Comparison of ENCODE assay signal across 1 cellular context in the genomic region with DNA sequence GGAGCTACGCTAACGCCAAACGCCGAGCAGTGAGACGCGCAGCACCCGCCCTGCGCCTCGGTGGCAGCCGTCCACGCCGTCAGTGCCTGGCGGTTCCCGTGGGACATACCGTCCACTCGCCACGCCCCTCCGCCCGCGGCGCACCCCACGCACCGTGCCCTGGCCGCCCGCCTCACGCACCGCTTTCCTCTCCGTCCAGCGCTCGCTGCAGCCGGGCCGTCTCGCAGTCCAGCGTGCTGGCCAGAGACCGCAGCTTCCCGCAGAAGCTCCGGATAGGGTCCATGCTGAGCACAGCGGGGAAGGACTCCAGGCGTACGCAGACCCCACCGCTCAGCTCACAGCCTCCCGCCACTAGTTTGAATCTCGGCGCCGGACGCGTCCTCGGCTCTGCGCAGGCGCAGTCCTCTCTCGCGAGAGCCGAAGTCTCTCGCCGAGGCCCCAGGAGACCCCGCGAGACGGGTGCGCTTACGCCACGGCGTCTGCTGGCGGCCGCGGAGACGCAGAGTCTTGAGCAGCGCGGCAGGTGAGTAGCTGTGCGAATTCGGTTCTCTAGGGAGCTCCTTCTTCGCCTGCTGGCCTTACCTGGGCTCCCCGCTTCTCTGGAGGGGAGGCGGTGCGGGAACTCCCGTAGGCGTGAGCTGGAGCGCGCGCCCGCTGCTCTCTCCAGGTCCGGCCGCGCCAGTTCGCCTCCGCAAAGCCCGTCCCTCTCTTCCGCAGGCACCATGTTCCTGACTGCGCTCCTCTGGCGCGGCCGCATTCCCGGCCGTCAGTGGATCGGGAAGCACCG.
TF ChIP-seq lines count a peak whose summit lies in the region.

A gene (plus strand): TSS at position 464 of the 787 bp plus-strand sequence. CDS start 259 bp downstream, at position 723.
A gene (minus strand): TSS at position 358 of the 787 bp plus-strand sequence. CDS start 75 bp downstream, at position 283.

TF ChIP-seq in GM12878, 131 proteins besides CTCF, POLR2A, EP300 and RAD21 (continued from another document):
- TF ChIP-seq, protein P1, sequence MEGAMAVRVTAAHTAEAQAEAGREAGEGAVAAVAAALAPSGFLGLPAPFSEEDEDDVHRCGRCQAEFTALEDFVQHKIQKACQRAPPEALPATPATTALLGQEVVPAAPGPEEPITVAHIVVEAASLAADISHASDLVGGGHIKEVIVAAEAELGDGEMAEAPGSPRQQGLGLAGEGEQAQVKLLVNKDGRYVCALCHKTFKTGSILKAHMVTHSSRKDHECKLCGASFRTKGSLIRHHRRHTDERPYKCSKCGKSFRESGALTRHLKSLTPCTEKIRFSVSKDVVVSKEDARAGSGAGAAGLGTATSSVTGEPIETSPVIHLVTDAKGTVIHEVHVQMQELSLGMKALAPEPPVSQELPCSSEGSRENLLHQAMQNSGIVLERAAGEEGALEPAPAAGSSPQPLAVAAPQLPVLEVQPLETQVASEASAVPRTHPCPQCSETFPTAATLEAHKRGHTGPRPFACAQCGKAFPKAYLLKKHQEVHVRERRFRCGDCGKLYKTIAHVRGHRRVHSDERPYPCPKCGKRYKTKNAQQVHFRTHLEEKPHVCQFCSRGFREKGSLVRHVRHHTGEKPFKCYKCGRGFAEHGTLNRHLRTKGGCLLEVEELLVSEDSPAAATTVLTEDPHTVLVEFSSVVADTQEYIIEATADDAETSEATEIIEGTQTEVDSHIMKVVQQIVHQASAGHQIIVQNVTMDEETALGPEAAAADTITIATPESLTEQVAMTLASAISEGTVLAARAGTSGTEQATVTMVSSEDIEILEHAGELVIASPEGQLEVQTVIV (IDR thresholded peaks at IDR 0.05; ENCODE audit: borderline replicate concordance, partially characterized antibody): no peak
- TF ChIP-seq, protein P2, sequence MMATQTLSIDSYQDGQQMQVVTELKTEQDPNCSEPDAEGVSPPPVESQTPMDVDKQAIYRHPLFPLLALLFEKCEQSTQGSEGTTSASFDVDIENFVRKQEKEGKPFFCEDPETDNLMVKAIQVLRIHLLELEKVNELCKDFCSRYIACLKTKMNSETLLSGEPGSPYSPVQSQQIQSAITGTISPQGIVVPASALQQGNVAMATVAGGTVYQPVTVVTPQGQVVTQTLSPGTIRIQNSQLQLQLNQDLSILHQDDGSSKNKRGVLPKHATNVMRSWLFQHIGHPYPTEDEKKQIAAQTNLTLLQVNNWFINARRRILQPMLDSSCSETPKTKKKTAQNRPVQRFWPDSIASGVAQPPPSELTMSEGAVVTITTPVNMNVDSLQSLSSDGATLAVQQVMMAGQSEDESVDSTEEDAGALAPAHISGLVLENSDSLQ (IDR thresholded peaks at IDR 0.05): peak; percentile 73
- TF ChIP-seq, protein P3, sequence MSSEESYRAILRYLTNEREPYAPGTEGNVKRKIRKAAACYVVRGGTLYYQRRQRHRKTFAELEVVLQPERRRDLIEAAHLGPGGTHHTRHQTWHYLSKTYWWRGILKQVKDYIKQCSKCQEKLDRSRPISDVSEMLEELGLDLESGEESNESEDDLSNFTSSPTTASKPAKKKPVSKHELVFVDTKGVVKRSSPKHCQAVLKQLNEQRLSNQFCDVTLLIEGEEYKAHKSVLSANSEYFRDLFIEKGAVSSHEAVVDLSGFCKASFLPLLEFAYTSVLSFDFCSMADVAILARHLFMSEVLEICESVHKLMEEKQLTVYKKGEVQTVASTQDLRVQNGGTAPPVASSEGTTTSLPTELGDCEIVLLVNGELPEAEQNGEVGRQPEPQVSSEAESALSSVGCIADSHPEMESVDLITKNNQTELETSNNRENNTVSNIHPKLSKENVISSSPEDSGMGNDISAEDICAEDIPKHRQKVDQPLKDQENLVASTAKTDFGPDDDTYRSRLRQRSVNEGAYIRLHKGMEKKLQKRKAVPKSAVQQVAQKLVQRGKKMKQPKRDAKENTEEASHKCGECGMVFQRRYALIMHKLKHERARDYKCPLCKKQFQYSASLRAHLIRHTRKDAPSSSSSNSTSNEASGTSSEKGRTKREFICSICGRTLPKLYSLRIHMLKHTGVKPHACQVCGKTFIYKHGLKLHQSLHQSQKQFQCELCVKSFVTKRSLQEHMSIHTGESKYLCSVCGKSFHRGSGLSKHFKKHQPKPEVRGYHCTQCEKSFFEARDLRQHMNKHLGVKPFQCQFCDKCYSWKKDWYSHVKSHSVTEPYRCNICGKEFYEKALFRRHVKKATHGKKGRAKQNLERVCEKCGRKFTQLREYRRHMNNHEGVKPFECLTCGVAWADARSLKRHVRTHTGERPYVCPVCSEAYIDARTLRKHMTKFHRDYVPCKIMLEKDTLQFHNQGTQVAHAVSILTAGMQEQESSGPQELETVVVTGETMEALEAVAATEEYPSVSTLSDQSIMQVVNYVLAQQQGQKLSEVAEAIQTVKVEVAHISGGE (CRISPR knock-in tag; IDR thresholded peaks at IDR 0.05): no peak
- peak; percentile 76; the same call in 1 of the 2 replicates for TF ChIP-seq BACH1 (IDR thresholded peaks at IDR 0.05; ENCODE audit: borderline replicate concordance)
- TF ChIP-seq ZNF622 (IDR thresholded peaks at IDR 0.05): no peak
- no peak for TF ChIP-seq BCL11A (IDR thresholded peaks at IDR 0.05; ENCODE audit: low read depth, low read length)
- no peak for TF ChIP-seq JUNB (IDR thresholded peaks at IDR 0.05)
- TF ChIP-seq MEF2A (IDR thresholded peaks at IDR 0.05; ENCODE audit: insufficient read depth, low read depth, low read length): no peak
- TF ChIP-seq, protein P4, sequence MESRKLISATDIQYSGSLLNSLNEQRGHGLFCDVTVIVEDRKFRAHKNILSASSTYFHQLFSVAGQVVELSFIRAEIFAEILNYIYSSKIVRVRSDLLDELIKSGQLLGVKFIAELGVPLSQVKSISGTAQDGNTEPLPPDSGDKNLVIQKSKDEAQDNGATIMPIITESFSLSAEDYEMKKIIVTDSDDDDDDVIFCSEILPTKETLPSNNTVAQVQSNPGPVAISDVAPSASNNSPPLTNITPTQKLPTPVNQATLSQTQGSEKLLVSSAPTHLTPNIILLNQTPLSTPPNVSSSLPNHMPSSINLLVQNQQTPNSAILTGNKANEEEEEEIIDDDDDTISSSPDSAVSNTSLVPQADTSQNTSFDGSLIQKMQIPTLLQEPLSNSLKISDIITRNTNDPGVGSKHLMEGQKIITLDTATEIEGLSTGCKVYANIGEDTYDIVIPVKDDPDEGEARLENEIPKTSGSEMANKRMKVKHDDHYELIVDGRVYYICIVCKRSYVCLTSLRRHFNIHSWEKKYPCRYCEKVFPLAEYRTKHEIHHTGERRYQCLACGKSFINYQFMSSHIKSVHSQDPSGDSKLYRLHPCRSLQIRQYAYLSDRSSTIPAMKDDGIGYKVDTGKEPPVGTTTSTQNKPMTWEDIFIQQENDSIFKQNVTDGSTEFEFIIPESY (IDR thresholded peaks at IDR 0.05): no peak
- TF ChIP-seq, protein P5, sequence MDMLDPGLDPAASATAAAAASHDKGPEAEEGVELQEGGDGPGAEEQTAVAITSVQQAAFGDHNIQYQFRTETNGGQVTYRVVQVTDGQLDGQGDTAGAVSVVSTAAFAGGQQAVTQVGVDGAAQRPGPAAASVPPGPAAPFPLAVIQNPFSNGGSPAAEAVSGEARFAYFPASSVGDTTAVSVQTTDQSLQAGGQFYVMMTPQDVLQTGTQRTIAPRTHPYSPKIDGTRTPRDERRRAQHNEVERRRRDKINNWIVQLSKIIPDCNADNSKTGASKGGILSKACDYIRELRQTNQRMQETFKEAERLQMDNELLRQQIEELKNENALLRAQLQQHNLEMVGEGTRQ (IDR thresholded peaks at IDR 0.05; ENCODE audit: borderline replicate concordance, low read depth, low read length): no peak
- TF ChIP-seq, protein P6, sequence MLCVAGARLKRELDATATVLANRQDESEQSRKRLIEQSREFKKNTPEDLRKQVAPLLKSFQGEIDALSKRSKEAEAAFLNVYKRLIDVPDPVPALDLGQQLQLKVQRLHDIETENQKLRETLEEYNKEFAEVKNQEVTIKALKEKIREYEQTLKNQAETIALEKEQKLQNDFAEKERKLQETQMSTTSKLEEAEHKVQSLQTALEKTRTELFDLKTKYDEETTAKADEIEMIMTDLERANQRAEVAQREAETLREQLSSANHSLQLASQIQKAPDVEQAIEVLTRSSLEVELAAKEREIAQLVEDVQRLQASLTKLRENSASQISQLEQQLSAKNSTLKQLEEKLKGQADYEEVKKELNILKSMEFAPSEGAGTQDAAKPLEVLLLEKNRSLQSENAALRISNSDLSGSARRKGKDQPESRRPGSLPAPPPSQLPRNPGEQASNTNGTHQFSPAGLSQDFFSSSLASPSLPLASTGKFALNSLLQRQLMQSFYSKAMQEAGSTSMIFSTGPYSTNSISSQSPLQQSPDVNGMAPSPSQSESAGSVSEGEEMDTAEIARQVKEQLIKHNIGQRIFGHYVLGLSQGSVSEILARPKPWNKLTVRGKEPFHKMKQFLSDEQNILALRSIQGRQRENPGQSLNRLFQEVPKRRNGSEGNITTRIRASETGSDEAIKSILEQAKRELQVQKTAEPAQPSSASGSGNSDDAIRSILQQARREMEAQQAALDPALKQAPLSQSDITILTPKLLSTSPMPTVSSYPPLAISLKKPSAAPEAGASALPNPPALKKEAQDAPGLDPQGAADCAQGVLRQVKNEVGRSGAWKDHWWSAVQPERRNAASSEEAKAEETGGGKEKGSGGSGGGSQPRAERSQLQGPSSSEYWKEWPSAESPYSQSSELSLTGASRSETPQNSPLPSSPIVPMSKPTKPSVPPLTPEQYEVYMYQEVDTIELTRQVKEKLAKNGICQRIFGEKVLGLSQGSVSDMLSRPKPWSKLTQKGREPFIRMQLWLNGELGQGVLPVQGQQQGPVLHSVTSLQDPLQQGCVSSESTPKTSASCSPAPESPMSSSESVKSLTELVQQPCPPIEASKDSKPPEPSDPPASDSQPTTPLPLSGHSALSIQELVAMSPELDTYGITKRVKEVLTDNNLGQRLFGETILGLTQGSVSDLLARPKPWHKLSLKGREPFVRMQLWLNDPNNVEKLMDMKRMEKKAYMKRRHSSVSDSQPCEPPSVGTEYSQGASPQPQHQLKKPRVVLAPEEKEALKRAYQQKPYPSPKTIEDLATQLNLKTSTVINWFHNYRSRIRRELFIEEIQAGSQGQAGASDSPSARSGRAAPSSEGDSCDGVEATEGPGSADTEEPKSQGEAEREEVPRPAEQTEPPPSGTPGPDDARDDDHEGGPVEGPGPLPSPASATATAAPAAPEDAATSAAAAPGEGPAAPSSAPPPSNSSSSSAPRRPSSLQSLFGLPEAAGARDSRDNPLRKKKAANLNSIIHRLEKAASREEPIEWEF (IDR thresholded peaks at IDR 0.05; ENCODE audit: insufficient replicate concordance, low read depth, low read length): no peak
